In genomic region chr10:109941193-109941872, GRCh38 we compare ENCODE assay signal across 25 cellular contexts. TPM values are rescaled to one million over a fixed set of nuclear protein-coding genes. Genes with fewer than 3 reads are reported as not detected.
A peak's percentile ranks its signal among the peaks of the same experiment; 100 is the strongest.
DNase-seq lines count a peak whose midpoint lies in the region; ATAC-seq and TF ChIP-seq lines count a peak whose summit lies in the region.
"Had no signal": no experiment of that assay in that cellular context is flagged by ENCODE, and none has a peak within 500 bp of the region (broad histone marks: within the 10 kb centered on the region; RNA-seq: fewer than 3 reads in every experiment).

No MANE protein-coding gene starts in this region.

- peak overlapping the region; percentile 80 to 91 (median 82) for H3K27ac Mint-ChIP-seq in nephron
- H3K27ac Mint-ChIP-seq: CD4-positive, alpha-beta T cell; stimulated activated naive B cell treated with anti-CD40 and anti-IgM and Interleukin-4, amounts not matched to agents 10 μg/mL and 1 μg/mL and 100 μg/mL, for 72 hours had no signal

- no peaks in the 10 kb centered on the region for H3K36me3 Mint-ChIP-seq in nephron (ENCODE audit: low read depth)
- H3K36me3 Mint-ChIP-seq: stimulated activated naive B cell treated with anti-CD40 and anti-IgM and Interleukin-4, amounts not matched to agents 10 μg/mL and 1 μg/mL and 100 μg/mL, for 72 hours had no signal

- no peaks in the 10 kb centered on the region for H3K9me3 ChIP-seq in thyroid gland
- H3K9me3 ChIP-seq: MG63, suprapubic skin had no signal

- no peaks in the 10 kb centered on the region for H3K27me3 Mint-ChIP-seq in nephron (ENCODE audit: low read depth)
- H3K27me3 Mint-ChIP-seq: CD4-positive, alpha-beta T cell had no signal

- ATAC-seq in esophagus mucosa (peak; percentile 22), HG02623 (IDR thresholded peaks at IDR 0.05; ENCODE audit: unreplicated experiment) (no peak), GM21717 (IDR thresholded peaks at IDR 0.05; ENCODE audit: unreplicated experiment) (no peak)
- ATAC-seq: activated CD4-positive, CD25-positive, alpha-beta regulatory T cell treated with anti-CD3 and anti-CD28 coated beads, Interleukin-2, amount 50 U/mL, for 24 hours; left colon; stimulated activated naive B cell treated with anti-CD40 and anti-IgM and Interleukin-4, amounts not matched to agents 10 μg/mL and 1 μg/mL and 100 μg/mL, for 72 hours; T-helper 17 cell had no signal

- no peaks in the 10 kb centered on the region for H3K36me3 ChIP-seq in thyroid gland
- H3K36me3 ChIP-seq: MG63, suprapubic skin had no signal

- H3K9me3 Mint-ChIP-seq in nephron: no peaks in the 10 kb centered on the region
- H3K9me3 Mint-ChIP-seq: CD4-positive, alpha-beta T cell; stimulated activated naive B cell treated with anti-CD40 and anti-IgM and Interleukin-4, amounts not matched to agents 10 μg/mL and 1 μg/mL and 100 μg/mL, for 72 hours had no signal

- no peak for TF ChIP-seq POLR2A in thyroid gland (IDR thresholded peaks at IDR 0.05)

- no peaks in the 10 kb centered on the region for H3K27me3 ChIP-seq in thyroid gland
- H3K27me3 ChIP-seq: MG63, suprapubic skin had no signal

- H3K27ac ChIP-seq in thyroid gland: no peak overlapping the region
- H3K27ac ChIP-seq: GM23248, suprapubic skin had no signal

- WGBS in thyroid gland, 2 donors: 81 to 95% methylated on average over 5 of the region's 5 CpGs

- no peak overlapping the region for H3K4me3 Mint-ChIP-seq in nephron
- H3K4me3 Mint-ChIP-seq: CD4-positive, alpha-beta T cell; stimulated activated naive B cell treated with anti-CD40 and anti-IgM and Interleukin-4, amounts not matched to agents 10 μg/mL and 1 μg/mL and 100 μg/mL, for 72 hours; T-helper 17 cell had no signal

- H3K4me3 ChIP-seq in thyroid gland (replicated peaks in 1 of 3): no peak overlapping the region
- H3K4me3 ChIP-seq: GM23248, MG63, suprapubic skin had no signal

- intact Hi-C loops in thyroid gland (cut with DNase I): no loop called here

- peaks cover 4 to 5% of the 10 kb centered on the region in 2 donors for H3K4me1 ChIP-seq in thyroid gland

- DNase-seq in ELF-1 (ENCODE audit: low read depth, low spot score): peak; percentile 47
- peak; percentile 9 for DNase-seq in NCI-H2227 (lab: John Stamatoyannopoulos, UW; ENCODE audit: unreplicated experiment)
- no peak for DNase-seq in thyroid gland
- DNase-seq: activated CD4-positive, alpha-beta T cell treated with anti-CD3 and anti-CD28 coated beads, Interleukin-2, amount 50 U/mL, for 48 hours; activated T-cell treated with anti-CD3 and anti-CD28 coated beads, Interleukin-2, amount 50 U/mL, for 48 hours; AML-193; CD4-positive, alpha-beta T cell; dermis blood vessel endothelial cell; GM23248; KG1; left colon; MG63; NCI-H1105 treated with DMSO at 0.1 percent for 48 hours; NCI-H2029; NCI-H345; nucleus accumbens; Right ventricle myocardium superior; stimulated activated naive B cell treated with anti-CD40 and anti-IgM and Interleukin-4, amounts not matched to agents 10 μg/mL and 1 μg/mL and 100 μg/mL, for 72 hours; T-helper 17 cell had no signal

- peaks cover 19% of the 10 kb centered on the region for H3K4me1 Mint-ChIP-seq in nephron

- TF ChIP-seq CTCF in nephron (IDR thresholded peaks at IDR 0.05; ENCODE audit: unreplicated experiment in 3 of 3): no peak
- no peak for TF ChIP-seq CTCF in thyroid gland (IDR thresholded peaks at IDR 0.05)

RNA-seq across cellular contexts. Expression of gene XPNPEP1, which starts 18.0 kb away (rescaled TPM):
- total RNA-seq in esophagus mucosa (45.7 TPM), thyroid gland (10 to 100 TPM; 72.7 to 89.0 (median 84.0) TPM)

Comparison
In these comparisons a context has a peak if more than half of its experiments do, and no peak if none do; other contexts are left out.
1. DNase-seq: peak in ELF-1 (single experiment) and NCI-H2227 (single experiment); none in thyroid gland (0 of 2).